22 cellular contexts compared by ENCODE assay signal in genomic region chr7:94216944-94217461, GRCh38.
A peak's percentile ranks its signal among the peaks of the same experiment; 100 is the strongest.
DNase-seq lines count a peak whose midpoint lies in the region; ATAC-seq, FAIRE-seq and TF ChIP-seq lines count a peak whose summit lies in the region.
"Had no signal": no experiment of that assay in that cellular context is flagged by ENCODE, and none has a peak within 500 bp of the region (broad histone marks: within the 10 kb centered on the region; RNA-seq: fewer than 3 reads in every experiment).

No MANE protein-coding gene starts in this region.

- no peaks in the 10 kb centered on the region for H4K20me1 ChIP-seq in K562 (replicated peaks; ENCODE audit: control insufficient read depth, insufficient read depth, low read length)

- H3K9me1 ChIP-seq in K562 (ENCODE audit: control insufficient read depth, insufficient read depth, low read length) = no peaks in the 10 kb centered on the region

- intact Hi-C loops in left ventricle myocardium superior (cut with micrococcal nuclease) = no loop called here
- intact Hi-C loops in K562 (cut with micrococcal nuclease) = no loop called here
- intact Hi-C loops in testis (cut with DNase I; ENCODE audit: low total_unique reads) = no loop called here

- peak overlapping the region in 1 of 2 donors; percentile 25 for H3K27ac ChIP-seq in right atrium auricular region
- no peak overlapping the region for H3K27ac ChIP-seq in K562 (ENCODE audit: extremely low read depth, low read depth, low read length)
- H3K27ac ChIP-seq in testis = peak overlapping the region in 1 of 2 donors; percentile 23
- H3K27ac ChIP-seq: GM23248, HL-60, SJSA1 had no signal

- POLR2A ChIA-PET in K562 (lab: Yijun Ruan, JAX) = no interaction called here

- WGBS in K562 (ENCODE audit: insufficient coverage, low coverage, missing lambda C conversion rate) = 1% methylated on average over 3 of the region's 3 CpGs
- 51 to 56% methylated on average over 3 of the region's 3 CpGs for WGBS in testis, 2 donors

- TF ChIP-seq CTCF in right atrium auricular region (IDR thresholded peaks at IDR 0.05) (no peak), K562 (IDR thresholded peaks at IDR 0.05 in 2 of 3, conservative IDR thresholded peaks at IDR 0.05 in 1 of 3; ENCODE audit: insufficient read depth in 2 of 3, low read depth in 1 of 3, low read length in 3 of 3) (no peak), fibroblast of villous mesenchyme (IDR thresholded peaks at IDR 0.05; ENCODE audit: insufficient read depth, low read depth, low read length) (no peak), testis (IDR thresholded peaks at IDR 0.05) (no peak)

- peak; percentile 11 for FAIRE-seq in K562 (lab: Jason Lieb, UNC)
- FAIRE-seq: D721Med, GM12892, GM19239 had no signal

- H2AFZ ChIP-seq in K562 (ENCODE audit: low read depth, low read length) = no peak overlapping the region
- H2AFZ ChIP-seq: GM23248 had no signal

- H3K79me2 ChIP-seq in K562 (ENCODE audit: control insufficient read depth, insufficient read depth, low read length) = no peaks in the 10 kb centered on the region

- no peak overlapping the region for H3K4me3 ChIP-seq in right atrium auricular region
- H3K4me3 ChIP-seq in K562 = no peak overlapping the region
- H3K4me3 ChIP-seq in fibroblast of villous mesenchyme (ENCODE audit: low read depth, low read length) = no peak overlapping the region
- H3K4me3 ChIP-seq in testis = no peak overlapping the region
- H3K4me3 ChIP-seq: GM23248, SJSA1 had no signal

- BruUV-seq in K562 (replicated peaks; lab: Mats Ljungman, UMichigan) = no TSS peak

- TF ChIP-seq POLR2A in K562 (conservative IDR thresholded peaks at IDR 0.05) (no peak), testis (IDR thresholded peaks at IDR 0.05) (no peak)

- DNase-seq in left ventricle myocardium superior = no peak
- DNase-seq in right atrium auricular region (ENCODE audit: low spot score) = no peak
- no peak for DNase-seq in K562 (ENCODE audit: extremely low read depth in 1 of 4, low spot score in 3 of 4)
- peak; percentile 91 for DNase-seq in fibroblast of villous mesenchyme (ENCODE audit: low read depth)
- peak; percentile 42 for DNase-seq in testis
- no peak for DNase-seq in GM19240 (ENCODE audit: insufficient read length, low spot score)
- DNase-seq in OCI-M1 (lab: John Stamatoyannopoulos, UW) = no peak
- DNase-seq: CD4-positive, alpha-beta T cell; DND-41; GDM1; GM23248; KBM-7; NCI-H1048; NCI-H146; NCI-H446 treated with DMSO at 0.1 percent for 48 hours had no signal

- H3K36me3 ChIP-seq in right atrium auricular region (no peaks in the 10 kb centered on the region), K562 (ENCODE audit: control insufficient read depth, insufficient read depth, low read length) (no peaks in the 10 kb centered on the region), testis (ENCODE audit: low read depth, missing control alignments) (no peaks in the 10 kb centered on the region)
- H3K36me3 ChIP-seq: SJSA1 had no signal

- H3K27me3 ChIP-seq in right atrium auricular region = no peaks in the 10 kb centered on the region
- no peaks in the 10 kb centered on the region for H3K27me3 ChIP-seq in K562 (ENCODE audit: control insufficient read depth in 2 of 2, insufficient read depth in 2 of 2, low read length in 2 of 2)
- no peaks in the 10 kb centered on the region for H3K27me3 ChIP-seq in testis
- H3K27me3 ChIP-seq: SJSA1 had no signal

- H3K4me1 ChIP-seq in right atrium auricular region (no peaks in the 10 kb centered on the region), K562 (replicated peaks in 1 of 2; ENCODE audit: control insufficient read depth in 2 of 2, insufficient read depth in 2 of 2, low read length in 2 of 2) (no peaks in the 10 kb centered on the region), testis (no peaks in the 10 kb centered on the region)
- H3K4me1 ChIP-seq: SJSA1 had no signal

- no peak for TF ChIP-seq EP300 in K562 (IDR thresholded peaks at IDR 0.05; ENCODE audit: low read length)

- H3K4me2 ChIP-seq in K562 (ENCODE audit: insufficient read depth, low read length) = no peak overlapping the region

- no peak overlapping the region for H3K9ac ChIP-seq in K562 (ENCODE audit: insufficient read depth in 1 of 2, low read depth in 2 of 2, low read length in 2 of 2)
- H3K9ac ChIP-seq: GM23248 had no signal

- peak; percentile 70 for ATAC-seq in left ventricle myocardium superior
- no peak for ATAC-seq in K562
- no peak for ATAC-seq in HG03139 (IDR thresholded peaks at IDR 0.05; ENCODE audit: unreplicated experiment)
- ATAC-seq: HCT116 had no signal

- no peaks in the 10 kb centered on the region for H3K9me3 ChIP-seq in right atrium auricular region
- no peaks in the 10 kb centered on the region for H3K9me3 ChIP-seq in K562 (replicated peaks; ENCODE audit: control insufficient read depth, insufficient read depth, low read depth, low read length)
- no peaks in the 10 kb centered on the region for H3K9me3 ChIP-seq in testis
- H3K9me3 ChIP-seq: SJSA1 had no signal

- in situ Hi-C loops in K562 (cut with MboI) = no loop called here

- CTCF ChIA-PET in K562 (lab: Yijun Ruan, JAX; ENCODE audit: low intra/inter-chr PET ratio) = no interaction called here

- TF ChIP-seq RAD21 in K562 (CRISPR knock-in tag; conservative IDR thresholded peaks at IDR 0.05 in 1 of 2, IDR thresholded peaks at IDR 0.05 in 1 of 2) = no peak

TF ChIP-seq in K562, 482 proteins besides CTCF, POLR2A, EP300 and RAD21:
- TF ChIP-seq ZBTB43 (CRISPR knock-in tag; IDR thresholded peaks at IDR 0.05) (no peak), ZSCAN29 (IDR thresholded peaks at IDR 0.05) (no peak), RBM15 (IDR thresholded peaks at IDR 0.05; ENCODE audit: insufficient read depth, low read length) (no peak), CAMTA2 (CRISPR knock-in tag; conservative IDR thresholded peaks at IDR 0.05) (no peak), IRF9 (tag; IDR thresholded peaks at IDR 0.05) (no peak), ZNF639 (CRISPR knock-in tag; conservative IDR thresholded peaks at IDR 0.05 in 1 of 2, IDR thresholded peaks at IDR 0.05 in 1 of 2) (no peak), HDAC2 (IDR thresholded peaks at IDR 0.05) (no peak), GABPB2 (CRISPR knock-in tag; conservative IDR thresholded peaks at IDR 0.05) (no peak), RBBP5 (IDR thresholded peaks at IDR 0.05; ENCODE audit: borderline replicate concordance, insufficient read depth, low read length, poor library complexity, severe bottlenecking) (no peak), RBM34 (IDR thresholded peaks at IDR 0.05; ENCODE audit: borderline replicate concordance, insufficient read depth, low read length) (no peak), ZNF398 (CRISPR knock-in tag; IDR thresholded peaks at IDR 0.05) (no peak)

Comparison
In these comparisons a context has a peak if more than half of its experiments do, and no peak if none do; other contexts are left out.
1. DNase-seq: peak in fibroblast of villous mesenchyme (single experiment) and testis (single experiment); none in left ventricle myocardium superior (single experiment), right atrium auricular region (single experiment), K562 (0 of 4), GM19240 (single experiment) and OCI-M1 (single experiment).